Comparison of ENCODE assay signal across 20 cellular contexts in genomic region chrX:6941041-6941440, GRCh38.
A peak's percentile ranks its signal among the peaks of the same experiment; 100 is the strongest.
DNase-seq lines count a peak whose midpoint lies in the region; FAIRE-seq and TF ChIP-seq lines count a peak whose summit lies in the region.
"Had no signal": no experiment of that assay in that cellular context is flagged by ENCODE, and none has a peak within 500 bp of the region (broad histone marks: within the 10 kb centered on the region; RNA-seq: fewer than 3 reads in every experiment).

No MANE protein-coding gene starts in this region.

- DNase-seq in A172 (ENCODE audit: low spot score), result peak; percentile 18
- peak; percentile 40 for DNase-seq in HCEC 1CT
- DNase-seq in bronchial epithelial cell (ENCODE audit: low read depth), result peak; percentile 1
- peak; percentile 46 for DNase-seq in hepatic stellate cell (ENCODE audit: low spot score)
- no peak for DNase-seq in NCI-H526 treated with DMSO at 0.1 percent for 48 hours (lab: John Stamatoyannopoulos, UW)
- no peak for DNase-seq in NCI-H748 (lab: John Stamatoyannopoulos, UW; ENCODE audit: unreplicated experiment)
- no peak for DNase-seq in NCI-H526 (lab: John Stamatoyannopoulos, UW)
- DNase-seq in NCI-H2081 (lab: John Stamatoyannopoulos, UW), result no peak
- DNase-seq: Calu3; CD4-positive, CD25-positive, alpha-beta regulatory T cell; DMS79; GF-D8; NCI-H1048; NCI-H146; NCI-H2227 treated with DMSO at 0.1 percent for 48 hours; NCI-H524 treated with DMSO at 0.1 percent for 48 hours; SJCRH30; SW 1271 had no signal

- FAIRE-seq in bronchial epithelial cell (lab: Jason Lieb, UNC), result no peak
- FAIRE-seq: HTR-8/SVneo, K562 had no signal

- H3K36me3 ChIP-seq in bronchial epithelial cell (ENCODE audit: control insufficient read depth, insufficient read depth, low read length), result no peaks in the 10 kb centered on the region
- H3K36me3 ChIP-seq: SJCRH30 had no signal

- no peaks in the 10 kb centered on the region for H3K27me3 ChIP-seq in bronchial epithelial cell (ENCODE audit: control insufficient read depth, insufficient read depth, low read length)
- H3K27me3 ChIP-seq: SJCRH30 had no signal

- no peak for TF ChIP-seq CTCF in bronchial epithelial cell (IDR thresholded peaks at IDR 0.05; ENCODE audit: insufficient read depth, low read length, severe bottlenecking)

- H3K4me3 ChIP-seq in bronchial epithelial cell (ENCODE audit: low read depth, low read length), result no peak overlapping the region
- H3K4me3 ChIP-seq: K562, SJCRH30 had no signal

Comparison
In these comparisons a context has a peak if more than half of its experiments do, and no peak if none do; other contexts are left out.
1. DNase-seq: peak in A172 (single experiment), HCEC 1CT (single experiment), bronchial epithelial cell (single experiment) and hepatic stellate cell (single experiment); none in NCI-H526 treated with DMSO at 0.1 percent for 48 hours (single experiment), NCI-H748 (single experiment), NCI-H526 (0 of 2) and NCI-H2081 (0 of 2).